ENCODE assay signal across 24 cellular contexts in genomic region chr11:44248109-44248508, GRCh38.
"Had no signal": no experiment of that assay in that cellular context is flagged by ENCODE, and none has a peak within 500 bp of the region (broad histone marks: within the 10 kb centered on the region; RNA-seq: fewer than 3 reads in every experiment).

No MANE protein-coding gene starts in this region.

- H3K4me3 ChIP-seq: adrenal gland, body of pancreas, colonic mucosa, gastroesophageal sphincter, heart left ventricle, left lung, right lobe of liver, SK-N-MC, smooth muscle cell, thoracic aorta, upper lobe of left lung had no signal

- H3K27me3 ChIP-seq: adrenal gland, body of pancreas, colonic mucosa, gastroesophageal sphincter, heart left ventricle, left lung, right lobe of liver, upper lobe of left lung had no signal

- H3K27ac ChIP-seq: adrenal gland, body of pancreas, colonic mucosa, epithelial cell of prostate, gastroesophageal sphincter, left lung, right lobe of liver, SK-N-MC, thoracic aorta, upper lobe of left lung had no signal

- H3K4me1 ChIP-seq: adrenal gland, colonic mucosa, right lobe of liver had no signal

- DNase-seq: activated CD4-positive, alpha-beta T cell treated with anti-CD3 and anti-CD28 coated beads, Interleukin-2, amount 10 ng/mL, durations not matched to agents 7 days and 5 days; activated CD8-positive, alpha-beta memory T cell treated with anti-CD3 and anti-CD28 coated beads, Interleukin-2, amount 50 U/mL, for 4 hours; activated gamma-delta T cell; activated T-cell treated with anti-CD3 and anti-CD28 coated beads, Interleukin-2, amount 50 U/mL, for 72 hours; adrenal gland; body of pancreas; central memory CD4-positive, alpha-beta T cell; colonic mucosa; endodermal cell; heart left ventricle; kidney; left lung; nephron progenitor cell; occipital lobe; right lobe of liver; stimulated activated CD4-positive, alpha-beta T cell treated with anti-CD3 and anti-CD28 coated beads, Interleukin-4, amount 100 ng/mL, for 1 hour; T-cell; upper lobe of left lung had no signal

- ATAC-seq: activated naive CD4-positive, alpha-beta T cell treated with anti-CD3 and anti-CD28 coated beads, Interleukin-2, amount 50 U/mL, for 72 hours; activated T-cell treated with anti-CD3 and anti-CD28 coated beads, Interleukin-2, amount 50 U/mL, for 72 hours; body of pancreas; gastroesophageal sphincter; left lung; right lobe of liver; T-cell had no signal

- H3K9me3 ChIP-seq: colonic mucosa had no signal

- H3K36me3 ChIP-seq: adrenal gland had no signal
